14 cellular contexts compared by ENCODE assay signal in the genomic region with DNA sequence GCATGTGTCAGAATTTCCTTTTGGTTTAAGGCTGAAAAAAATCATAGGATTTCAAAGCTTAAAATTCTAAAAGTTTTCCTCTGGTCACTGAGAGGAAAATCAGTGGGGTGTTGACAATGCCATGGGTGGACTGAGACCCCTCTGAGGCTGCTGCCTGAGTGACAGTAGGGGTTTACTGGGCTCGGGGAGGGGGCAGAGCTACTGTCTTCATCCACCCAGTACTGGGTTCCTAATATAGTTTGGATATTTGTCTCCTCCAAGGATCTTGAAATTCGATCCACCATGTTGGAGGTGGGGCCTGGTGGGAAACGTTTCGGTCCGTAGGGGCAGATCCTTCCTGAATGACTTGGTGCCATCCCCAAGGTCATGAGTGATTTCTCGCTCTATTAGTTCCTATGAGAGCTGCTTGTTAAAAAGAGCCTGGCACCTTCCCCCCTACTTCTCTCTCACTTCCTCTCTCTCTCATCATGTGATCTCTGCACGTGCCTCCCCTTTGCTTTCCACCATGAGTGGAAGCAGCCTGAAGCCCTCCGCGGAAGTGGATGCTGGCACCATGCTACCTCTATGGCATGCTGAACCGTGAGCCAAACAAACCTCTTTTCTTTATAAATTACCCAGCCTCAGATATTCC.
"Had no signal": no experiment of that assay in that cellular context is flagged by ENCODE, and none has a peak within 500 bp of the region (broad histone marks: within the 10 kb centered on the region; RNA-seq: fewer than 3 reads in every experiment).

No MANE protein-coding gene starts in this region.

- H3K27ac Mint-ChIP-seq: activated naive CD8-positive, alpha-beta T cell; endodermal cell; neural progenitor cell had no signal

- H3K4me3 Mint-ChIP-seq: activated naive CD8-positive, alpha-beta T cell; endodermal cell; neural progenitor cell had no signal

- H3K27ac ChIP-seq: neural progenitor cell, pancreas, stomach had no signal

- DNase-seq: activated CD4-positive, CD25-positive, alpha-beta regulatory T cell treated with anti-CD3 and anti-CD28 coated beads, Interleukin-2, amount 50 U/mL, for 72 hours; activated effector memory CD4-positive, alpha-beta T cell treated with Interleukin-2 at 50 U/mL for 16 hours; activated T-cell treated with anti-CD3 and anti-CD28 coated beads for 4 hours; anterior cingulate cortex; cerebellar nuclear complex; dermis blood vessel endothelial cell; endodermal cell; erythroblast; hippocampal formation; pancreas; stimulated activated CD4-positive, alpha-beta T cell treated with anti-CD3 and anti-CD28 coated beads, Interleukin-4, amount 100 ng/mL, for 1 hour; stomach had no signal

- H3K4me1 ChIP-seq: neural progenitor cell, pancreas, stomach had no signal

- H3K9ac ChIP-seq: neural progenitor cell had no signal

- H3K36me3 Mint-ChIP-seq: activated naive CD8-positive, alpha-beta T cell; neural progenitor cell had no signal

- H3K9me3 ChIP-seq: pancreas, stomach had no signal

- ATAC-seq: pancreas had no signal

- H3K4me2 ChIP-seq: neural progenitor cell had no signal

- H3K27me3 ChIP-seq: neural progenitor cell, pancreas, stomach had no signal

- H2AFZ ChIP-seq: neural progenitor cell had no signal

- H3K4me3 ChIP-seq: neural progenitor cell, pancreas, stomach had no signal

- H3K4me1 Mint-ChIP-seq: endodermal cell had no signal

- H3K36me3 ChIP-seq: neural progenitor cell, pancreas, stomach had no signal

- H3K9me3 Mint-ChIP-seq: endodermal cell had no signal
